1 cellular context compared by ENCODE assay signal in the genomic region with DNA sequence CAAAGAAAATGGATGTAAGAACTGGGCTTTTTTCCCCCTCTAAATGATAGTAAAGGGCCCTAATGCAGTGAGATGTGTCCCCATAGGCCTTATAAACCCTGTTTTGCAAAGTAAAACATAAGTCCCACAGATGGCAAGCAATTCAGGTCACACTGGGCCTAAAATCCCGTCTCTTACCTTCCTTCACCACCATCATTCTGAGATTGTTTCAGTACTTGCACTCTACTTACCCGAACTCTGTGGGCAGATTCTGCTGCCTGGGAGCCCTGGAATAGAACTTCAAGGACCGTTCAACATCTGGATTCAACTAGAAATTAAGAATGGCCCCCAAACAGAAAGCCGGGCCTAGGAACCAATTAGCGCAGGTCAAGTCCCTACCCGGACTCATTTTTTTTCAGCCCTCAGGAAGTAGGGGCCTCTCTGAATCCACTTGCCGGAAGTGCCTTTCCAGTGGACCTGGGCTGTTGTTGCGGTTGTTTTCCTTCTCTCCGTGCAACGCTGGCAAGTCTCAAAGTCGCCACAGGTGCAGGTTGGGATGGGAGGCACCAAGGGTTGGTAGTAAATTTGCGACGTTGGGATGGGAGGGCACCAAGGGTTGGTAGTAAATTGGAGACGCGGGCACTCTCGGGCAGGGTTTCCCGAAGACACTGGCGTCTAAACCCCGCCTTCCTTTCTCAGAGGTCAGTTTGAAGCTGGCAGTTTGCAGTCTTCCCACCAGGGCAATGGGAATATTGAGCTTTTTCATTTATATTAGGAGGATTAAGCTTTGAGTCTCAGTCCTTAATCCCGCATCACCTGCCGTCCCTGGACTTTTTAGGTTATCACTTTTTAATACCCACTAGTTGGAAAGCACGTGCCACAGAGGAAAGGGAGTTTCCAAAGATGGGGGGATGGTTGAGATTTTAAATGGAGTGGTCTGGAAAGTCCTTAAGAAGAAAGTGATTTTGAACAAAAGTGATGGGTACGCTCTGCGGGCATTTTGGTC.
TF ChIP-seq lines count a peak whose summit lies in the region.

A gene with protein sequence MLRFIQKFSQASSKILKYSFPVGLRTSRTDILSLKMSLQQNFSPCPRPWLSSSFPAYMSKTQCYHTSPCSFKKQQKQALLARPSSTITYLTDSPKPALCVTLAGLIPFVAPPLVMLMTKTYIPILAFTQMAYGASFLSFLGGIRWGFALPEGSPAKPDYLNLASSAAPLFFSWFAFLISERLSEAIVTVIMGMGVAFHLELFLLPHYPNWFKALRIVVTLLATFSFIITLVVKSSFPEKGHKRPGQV (plus strand): TSS at position 429 of the 985 bp plus-strand sequence. CDS start 2,888 bp downstream, outside the sequence.

TF ChIP-seq in K562, 482 proteins besides CTCF, POLR2A, EP300 and RAD21 (continued from another document and continues in another):
- TF ChIP-seq, protein P1, sequence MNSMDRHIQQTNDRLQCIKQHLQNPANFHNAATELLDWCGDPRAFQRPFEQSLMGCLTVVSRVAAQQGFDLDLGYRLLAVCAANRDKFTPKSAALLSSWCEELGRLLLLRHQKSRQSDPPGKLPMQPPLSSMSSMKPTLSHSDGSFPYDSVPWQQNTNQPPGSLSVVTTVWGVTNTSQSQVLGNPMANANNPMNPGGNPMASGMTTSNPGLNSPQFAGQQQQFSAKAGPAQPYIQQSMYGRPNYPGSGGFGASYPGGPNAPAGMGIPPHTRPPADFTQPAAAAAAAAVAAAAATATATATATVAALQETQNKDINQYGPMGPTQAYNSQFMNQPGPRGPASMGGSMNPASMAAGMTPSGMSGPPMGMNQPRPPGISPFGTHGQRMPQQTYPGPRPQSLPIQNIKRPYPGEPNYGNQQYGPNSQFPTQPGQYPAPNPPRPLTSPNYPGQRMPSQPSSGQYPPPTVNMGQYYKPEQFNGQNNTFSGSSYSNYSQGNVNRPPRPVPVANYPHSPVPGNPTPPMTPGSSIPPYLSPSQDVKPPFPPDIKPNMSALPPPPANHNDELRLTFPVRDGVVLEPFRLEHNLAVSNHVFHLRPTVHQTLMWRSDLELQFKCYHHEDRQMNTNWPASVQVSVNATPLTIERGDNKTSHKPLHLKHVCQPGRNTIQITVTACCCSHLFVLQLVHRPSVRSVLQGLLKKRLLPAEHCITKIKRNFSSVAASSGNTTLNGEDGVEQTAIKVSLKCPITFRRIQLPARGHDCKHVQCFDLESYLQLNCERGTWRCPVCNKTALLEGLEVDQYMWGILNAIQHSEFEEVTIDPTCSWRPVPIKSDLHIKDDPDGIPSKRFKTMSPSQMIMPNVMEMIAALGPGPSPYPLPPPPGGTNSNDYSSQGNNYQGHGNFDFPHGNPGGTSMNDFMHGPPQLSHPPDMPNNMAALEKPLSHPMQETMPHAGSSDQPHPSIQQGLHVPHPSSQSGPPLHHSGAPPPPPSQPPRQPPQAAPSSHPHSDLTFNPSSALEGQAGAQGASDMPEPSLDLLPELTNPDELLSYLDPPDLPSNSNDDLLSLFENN (IDR thresholded peaks at IDR 0.05; ENCODE audit: low read depth in 2 of 2, low read length in 2 of 2) = peak in 1 of 2 experiments; percentile 74; a peak in 2 of 4 replicates
- TF ChIP-seq MYC (IDR thresholded peaks at IDR 0.05; ENCODE audit: low read depth, low read length) = peak; percentile 70
- peak; percentile 45; the same call in 1 of the 2 replicates for TF ChIP-seq MYC (CRISPR knock-in tag; IDR thresholded peaks at IDR 0.05; ENCODE audit: borderline replicate concordance, low read depth)
- TF ChIP-seq, protein P2, sequence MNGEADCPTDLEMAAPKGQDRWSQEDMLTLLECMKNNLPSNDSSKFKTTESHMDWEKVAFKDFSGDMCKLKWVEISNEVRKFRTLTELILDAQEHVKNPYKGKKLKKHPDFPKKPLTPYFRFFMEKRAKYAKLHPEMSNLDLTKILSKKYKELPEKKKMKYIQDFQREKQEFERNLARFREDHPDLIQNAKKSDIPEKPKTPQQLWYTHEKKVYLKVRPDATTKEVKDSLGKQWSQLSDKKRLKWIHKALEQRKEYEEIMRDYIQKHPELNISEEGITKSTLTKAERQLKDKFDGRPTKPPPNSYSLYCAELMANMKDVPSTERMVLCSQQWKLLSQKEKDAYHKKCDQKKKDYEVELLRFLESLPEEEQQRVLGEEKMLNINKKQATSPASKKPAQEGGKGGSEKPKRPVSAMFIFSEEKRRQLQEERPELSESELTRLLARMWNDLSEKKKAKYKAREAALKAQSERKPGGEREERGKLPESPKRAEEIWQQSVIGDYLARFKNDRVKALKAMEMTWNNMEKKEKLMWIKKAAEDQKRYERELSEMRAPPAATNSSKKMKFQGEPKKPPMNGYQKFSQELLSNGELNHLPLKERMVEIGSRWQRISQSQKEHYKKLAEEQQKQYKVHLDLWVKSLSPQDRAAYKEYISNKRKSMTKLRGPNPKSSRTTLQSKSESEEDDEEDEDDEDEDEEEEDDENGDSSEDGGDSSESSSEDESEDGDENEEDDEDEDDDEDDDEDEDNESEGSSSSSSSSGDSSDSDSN (IDR thresholded peaks at IDR 0.05; ENCODE audit: borderline replicate concordance in 1 of 2, low read depth in 2 of 2, low read length in 2 of 2) = peak in 1 of 2 experiments; percentile 97; a peak in 3 of 4 replicates
- no peak for TF ChIP-seq NR2F6 (CRISPR knock-in tag; IDR thresholded peaks at IDR 0.05)
- TF ChIP-seq ZNF77 (CRISPR knock-in tag; IDR thresholded peaks at IDR 0.05) = no peak
- TF ChIP-seq, protein P3, sequence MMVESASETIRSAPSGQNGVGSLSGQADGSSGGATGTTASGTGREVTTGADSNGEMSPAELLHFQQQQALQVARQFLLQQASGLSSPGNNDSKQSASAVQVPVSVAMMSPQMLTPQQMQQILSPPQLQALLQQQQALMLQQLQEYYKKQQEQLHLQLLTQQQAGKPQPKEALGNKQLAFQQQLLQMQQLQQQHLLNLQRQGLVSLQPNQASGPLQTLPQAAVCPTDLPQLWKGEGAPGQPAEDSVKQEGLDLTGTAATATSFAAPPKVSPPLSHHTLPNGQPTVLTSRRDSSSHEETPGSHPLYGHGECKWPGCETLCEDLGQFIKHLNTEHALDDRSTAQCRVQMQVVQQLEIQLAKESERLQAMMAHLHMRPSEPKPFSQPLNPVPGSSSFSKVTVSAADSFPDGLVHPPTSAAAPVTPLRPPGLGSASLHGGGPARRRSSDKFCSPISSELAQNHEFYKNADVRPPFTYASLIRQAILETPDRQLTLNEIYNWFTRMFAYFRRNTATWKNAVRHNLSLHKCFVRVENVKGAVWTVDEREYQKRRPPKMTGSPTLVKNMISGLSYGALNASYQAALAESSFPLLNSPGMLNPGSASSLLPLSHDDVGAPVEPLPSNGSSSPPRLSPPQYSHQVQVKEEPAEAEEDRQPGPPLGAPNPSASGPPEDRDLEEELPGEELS (CRISPR knock-in tag; IDR thresholded peaks at IDR 0.05; ENCODE audit: borderline replicate concordance) = no peak
- TF ChIP-seq, protein P4, sequence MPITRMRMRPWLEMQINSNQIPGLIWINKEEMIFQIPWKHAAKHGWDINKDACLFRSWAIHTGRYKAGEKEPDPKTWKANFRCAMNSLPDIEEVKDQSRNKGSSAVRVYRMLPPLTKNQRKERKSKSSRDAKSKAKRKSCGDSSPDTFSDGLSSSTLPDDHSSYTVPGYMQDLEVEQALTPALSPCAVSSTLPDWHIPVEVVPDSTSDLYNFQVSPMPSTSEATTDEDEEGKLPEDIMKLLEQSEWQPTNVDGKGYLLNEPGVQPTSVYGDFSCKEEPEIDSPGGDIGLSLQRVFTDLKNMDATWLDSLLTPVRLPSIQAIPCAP (CRISPR knock-in tag; IDR thresholded peaks at IDR 0.05; ENCODE audit: borderline replicate concordance) = 0 out of 2 replicates have a peak, but pooled peaks have one; percentile 17
- peak; percentile 97 to 98 for TF ChIP-seq FOXK2 (conservative IDR thresholded peaks at IDR 0.05 in 1 of 2, IDR thresholded peaks at IDR 0.05 in 1 of 2; ENCODE audit: low read depth in 2 of 2)
- TF ChIP-seq, protein P5, sequence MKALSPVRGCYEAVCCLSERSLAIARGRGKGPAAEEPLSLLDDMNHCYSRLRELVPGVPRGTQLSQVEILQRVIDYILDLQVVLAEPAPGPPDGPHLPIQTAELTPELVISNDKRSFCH (CRISPR knock-in tag; IDR thresholded peaks at IDR 0.05) = no peak
- TF ChIP-seq, protein P5 (tag; IDR thresholded peaks at IDR 0.05) = peak; percentile 35
- no peak for TF ChIP-seq KDM1A (IDR thresholded peaks at IDR 0.05)
- TF ChIP-seq ERF (CRISPR knock-in tag; IDR thresholded peaks at IDR 0.05) = no peak; the same call in 1 of the 2 replicates
- TF ChIP-seq, protein P6, sequence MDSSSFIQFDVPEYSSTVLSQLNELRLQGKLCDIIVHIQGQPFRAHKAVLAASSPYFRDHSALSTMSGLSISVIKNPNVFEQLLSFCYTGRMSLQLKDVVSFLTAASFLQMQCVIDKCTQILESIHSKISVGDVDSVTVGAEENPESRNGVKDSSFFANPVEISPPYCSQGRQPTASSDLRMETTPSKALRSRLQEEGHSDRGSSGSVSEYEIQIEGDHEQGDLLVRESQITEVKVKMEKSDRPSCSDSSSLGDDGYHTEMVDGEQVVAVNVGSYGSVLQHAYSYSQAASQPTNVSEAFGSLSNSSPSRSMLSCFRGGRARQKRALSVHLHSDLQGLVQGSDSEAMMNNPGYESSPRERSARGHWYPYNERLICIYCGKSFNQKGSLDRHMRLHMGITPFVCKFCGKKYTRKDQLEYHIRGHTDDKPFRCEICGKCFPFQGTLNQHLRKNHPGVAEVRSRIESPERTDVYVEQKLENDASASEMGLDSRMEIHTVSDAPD (CRISPR knock-in tag; IDR thresholded peaks at IDR 0.05) = no peak
- TF ChIP-seq RBM39 (optimal IDR thresholded peaks at IDR 0.05; ENCODE audit: low read depth, low read length) = peak; percentile 30
- TF ChIP-seq MBD2 (IDR thresholded peaks at IDR 0.05; ENCODE audit: borderline replicate concordance, low read depth) = peak; percentile 85; the same call in 1 of the 2 replicates
- TF ChIP-seq SMC3 (conservative IDR thresholded peaks at IDR 0.05; ENCODE audit: insufficient read depth, low read depth, low read length) = no peak
- TF ChIP-seq, protein P7, sequence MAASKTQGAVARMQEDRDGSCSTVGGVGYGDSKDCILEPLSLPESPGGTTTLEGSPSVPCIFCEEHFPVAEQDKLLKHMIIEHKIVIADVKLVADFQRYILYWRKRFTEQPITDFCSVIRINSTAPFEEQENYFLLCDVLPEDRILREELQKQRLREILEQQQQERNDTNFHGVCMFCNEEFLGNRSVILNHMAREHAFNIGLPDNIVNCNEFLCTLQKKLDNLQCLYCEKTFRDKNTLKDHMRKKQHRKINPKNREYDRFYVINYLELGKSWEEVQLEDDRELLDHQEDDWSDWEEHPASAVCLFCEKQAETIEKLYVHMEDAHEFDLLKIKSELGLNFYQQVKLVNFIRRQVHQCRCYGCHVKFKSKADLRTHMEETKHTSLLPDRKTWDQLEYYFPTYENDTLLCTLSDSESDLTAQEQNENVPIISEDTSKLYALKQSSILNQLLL (CRISPR knock-in tag; IDR thresholded peaks at IDR 0.05; ENCODE audit: borderline replicate concordance) = no peak
- TF ChIP-seq CC2D1A (IDR thresholded peaks at IDR 0.05) = peak; percentile 42; the same call in 1 of the 2 replicates
- TF ChIP-seq, protein P8, sequence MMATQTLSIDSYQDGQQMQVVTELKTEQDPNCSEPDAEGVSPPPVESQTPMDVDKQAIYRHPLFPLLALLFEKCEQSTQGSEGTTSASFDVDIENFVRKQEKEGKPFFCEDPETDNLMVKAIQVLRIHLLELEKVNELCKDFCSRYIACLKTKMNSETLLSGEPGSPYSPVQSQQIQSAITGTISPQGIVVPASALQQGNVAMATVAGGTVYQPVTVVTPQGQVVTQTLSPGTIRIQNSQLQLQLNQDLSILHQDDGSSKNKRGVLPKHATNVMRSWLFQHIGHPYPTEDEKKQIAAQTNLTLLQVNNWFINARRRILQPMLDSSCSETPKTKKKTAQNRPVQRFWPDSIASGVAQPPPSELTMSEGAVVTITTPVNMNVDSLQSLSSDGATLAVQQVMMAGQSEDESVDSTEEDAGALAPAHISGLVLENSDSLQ (IDR thresholded peaks at IDR 0.05) = peak; percentile 70
- peak; percentile 63; the same call in 1 of the 2 replicates for TF ChIP-seq ZZZ3 (IDR thresholded peaks at IDR 0.05)
- TF ChIP-seq FOSL1 (tag; conservative IDR thresholded peaks at IDR 0.05) = peak; percentile 68; the same call in 1 of the 2 replicates
- peak; percentile 93 for TF ChIP-seq SIN3B (IDR thresholded peaks at IDR 0.05; ENCODE audit: low read depth)
- TF ChIP-seq ZNF589 (CRISPR knock-in tag; IDR thresholded peaks at IDR 0.05; ENCODE audit: low read depth) = no peak; the same call in 1 of the 2 replicates
- no peak for TF ChIP-seq RBM34 (IDR thresholded peaks at IDR 0.05; ENCODE audit: borderline replicate concordance, insufficient read depth, low read length)
- TF ChIP-seq TAL1 (IDR thresholded peaks at IDR 0.05) = no peak
- TF ChIP-seq ZNF232 (CRISPR knock-in tag; IDR thresholded peaks at IDR 0.05) = no peak
- TF ChIP-seq, protein P9, sequence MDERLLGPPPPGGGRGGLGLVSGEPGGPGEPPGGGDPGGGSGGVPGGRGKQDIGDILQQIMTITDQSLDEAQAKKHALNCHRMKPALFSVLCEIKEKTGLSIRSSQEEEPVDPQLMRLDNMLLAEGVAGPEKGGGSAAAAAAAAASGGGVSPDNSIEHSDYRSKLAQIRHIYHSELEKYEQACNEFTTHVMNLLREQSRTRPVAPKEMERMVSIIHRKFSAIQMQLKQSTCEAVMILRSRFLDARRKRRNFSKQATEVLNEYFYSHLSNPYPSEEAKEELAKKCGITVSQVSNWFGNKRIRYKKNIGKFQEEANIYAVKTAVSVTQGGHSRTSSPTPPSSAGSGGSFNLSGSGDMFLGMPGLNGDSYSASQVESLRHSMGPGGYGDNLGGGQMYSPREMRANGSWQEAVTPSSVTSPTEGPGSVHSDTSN (CRISPR knock-in tag; IDR thresholded peaks at IDR 0.05; ENCODE audit: low read depth) = no peak
- TF ChIP-seq, protein P9 (tag; conservative IDR thresholded peaks at IDR 0.05; ENCODE audit: low read depth) = no peak; the same call in 1 of the 2 replicates
- TF ChIP-seq, protein P10, sequence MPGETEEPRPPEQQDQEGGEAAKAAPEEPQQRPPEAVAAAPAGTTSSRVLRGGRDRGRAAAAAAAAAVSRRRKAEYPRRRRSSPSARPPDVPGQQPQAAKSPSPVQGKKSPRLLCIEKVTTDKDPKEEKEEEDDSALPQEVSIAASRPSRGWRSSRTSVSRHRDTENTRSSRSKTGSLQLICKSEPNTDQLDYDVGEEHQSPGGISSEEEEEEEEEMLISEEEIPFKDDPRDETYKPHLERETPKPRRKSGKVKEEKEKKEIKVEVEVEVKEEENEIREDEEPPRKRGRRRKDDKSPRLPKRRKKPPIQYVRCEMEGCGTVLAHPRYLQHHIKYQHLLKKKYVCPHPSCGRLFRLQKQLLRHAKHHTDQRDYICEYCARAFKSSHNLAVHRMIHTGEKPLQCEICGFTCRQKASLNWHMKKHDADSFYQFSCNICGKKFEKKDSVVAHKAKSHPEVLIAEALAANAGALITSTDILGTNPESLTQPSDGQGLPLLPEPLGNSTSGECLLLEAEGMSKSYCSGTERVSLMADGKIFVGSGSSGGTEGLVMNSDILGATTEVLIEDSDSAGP (CRISPR knock-in tag; IDR thresholded peaks at IDR 0.05) = no peak
- TF ChIP-seq NCOR1 (IDR thresholded peaks at IDR 0.05) = no peak; the same call in 1 of the 2 replicates
- no peak for TF ChIP-seq RBM15 (IDR thresholded peaks at IDR 0.05; ENCODE audit: insufficient read depth, low read length)
